ENCODE assay signal across 26 cellular contexts in genomic region chr11:64697663-64698375, GRCh38. TPM values are rescaled to one million over a fixed set of nuclear protein-coding genes. Genes with fewer than 3 reads are reported as not detected.
"Had no signal": no experiment of that assay in that cellular context is flagged by ENCODE, and none has a peak within 500 bp of the region (broad histone marks: within the 10 kb centered on the region; RNA-seq: fewer than 3 reads in every experiment).

No MANE protein-coding gene starts in this region.

- H3K9me3 Mint-ChIP-seq: activated naive CD4-positive, alpha-beta T cell treated with anti-CD3 and anti-CD28 coated beads for 36 hours; activated naive CD8-positive, alpha-beta T cell treated with anti-CD3 and anti-CD28 coated beads for 36 hours; naive thymus-derived CD8-positive, alpha-beta T cell; neural crest cell; T-cell; T-helper 2 cell treated with Interferon-gamma antibody and Interleukin-4, amounts not matched to agents 5 μg/mL and 100 μg/mL, for 36 hours had no signal

- DNase-seq: activated CD4-positive, alpha-beta T cell treated with anti-CD3 and anti-CD28 coated beads for 36 hours; activated CD4-positive, CD25-positive, alpha-beta regulatory T cell; activated effector memory CD4-positive, alpha-beta T cell treated with anti-CD3 and anti-CD28 coated beads, Interleukin-2, amount 50 U/mL, for 16 hours; activated naive CD4-positive, alpha-beta T cell treated with anti-CD3 and anti-CD28 coated beads for 36 hours; activated naive CD8-positive, alpha-beta T cell treated with anti-CD3 and anti-CD28 coated beads for 36 hours; activated T-cell treated with anti-CD3 and anti-CD28 coated beads for 4 hours; adrenal gland; aorta; body of pancreas; esophagus squamous epithelium; foreskin melanocyte; heart right ventricle; left lung; lower lobe of right lung; mesenchymal stem cell; naive thymus-derived CD8-positive, alpha-beta T cell; right lobe of liver; stimulated activated CD4-positive, alpha-beta T cell treated with anti-CD3 and anti-CD28 coated beads, Interleukin-12 subunit alpha, Interleukin-12 subunit beta, amount 100 ng/mL, for 4 hours; stimulated activated CD4-positive, alpha-beta T cell treated with anti-CD3 and anti-CD28 coated beads, Interleukin-4, amount 100 ng/mL, for 4 hours; stimulated activated CD8-positive, alpha-beta memory T cell treated with anti-CD3 and anti-CD28 coated beads, Interleukin-4, amount 100 ng/mL, for 48 hours; stimulated activated naive CD4-positive, alpha-beta T cell; T-cell; tibial artery had no signal

- H3K4me3 Mint-ChIP-seq: activated CD4-positive, alpha-beta T cell treated with anti-CD3 and anti-CD28 coated beads for 36 hours; activated naive CD4-positive, alpha-beta T cell treated with anti-CD3 and anti-CD28 coated beads for 36 hours; activated naive CD8-positive, alpha-beta T cell treated with anti-CD3 and anti-CD28 coated beads for 36 hours; naive thymus-derived CD8-positive, alpha-beta T cell; neural crest cell; T-cell; T-helper 2 cell treated with Interferon-gamma antibody and Interleukin-4, amounts not matched to agents 5 μg/mL and 100 μg/mL, for 36 hours had no signal

- H3K27ac Mint-ChIP-seq: activated CD4-positive, alpha-beta T cell treated with anti-CD3 and anti-CD28 coated beads for 36 hours; activated naive CD4-positive, alpha-beta T cell treated with anti-CD3 and anti-CD28 coated beads for 36 hours; activated naive CD8-positive, alpha-beta T cell treated with anti-CD3 and anti-CD28 coated beads for 36 hours; naive thymus-derived CD8-positive, alpha-beta T cell; T-cell; T-helper 2 cell treated with Interferon-gamma antibody and Interleukin-4, amounts not matched to agents 5 μg/mL and 100 μg/mL, for 36 hours had no signal

- H3K36me3 Mint-ChIP-seq: activated naive CD8-positive, alpha-beta T cell treated with anti-CD3 and anti-CD28 coated beads for 36 hours; naive thymus-derived CD8-positive, alpha-beta T cell; T-cell had no signal

RNA-seq across cellular contexts. Expression of gene NRXN2, which starts 25.2 kb away (rescaled TPM):
- total RNA-seq: glomerular endothelial cell had no signal
